ENCODE assay signal across 21 cellular contexts in genomic region chr18:76992226-76993084, GRCh38.
DNase-seq lines count a peak whose midpoint lies in the region; ATAC-seq, FAIRE-seq and TF ChIP-seq lines count a peak whose summit lies in the region.
"Had no signal": no experiment of that assay in that cellular context is flagged by ENCODE, and none has a peak within 500 bp of the region (broad histone marks: within the 10 kb centered on the region; RNA-seq: fewer than 3 reads in every experiment).

No MANE protein-coding gene starts in this region.

- H2AFZ ChIP-seq in GM23338 = no peak overlapping the region
- no peak overlapping the region for H2AFZ ChIP-seq in GM12878 (ENCODE audit: control insufficient read depth, low read depth, low read length)
- H2AFZ ChIP-seq: PC-9 had no signal

- CTCF ChIA-PET in GM12878 (lab: Yijun Ruan, JAX) = interaction anchor here (1.0 to 2.1 kb wide), 3 partner anchors 8 to 70 kb away, joined by 3 to 10 read pairs (median 4); no protein-coding TSS in a partner anchor

- H3K27me3 ChIP-seq in GM23338 (ENCODE audit: insufficient read depth) (no peaks in the 10 kb centered on the region), GM12878 (replicated peaks in 1 of 2; ENCODE audit: control insufficient read depth in 2 of 2, insufficient read depth in 2 of 2, low read length in 1 of 2) (no peaks in the 10 kb centered on the region), right lobe of liver (no peaks in the 10 kb centered on the region)

- H3K4me3 Mint-ChIP-seq in GM23338 = no peak overlapping the region; the same call in 2 of the 3 replicates
- H3K4me3 Mint-ChIP-seq in stimulated activated memory B cell treated with anti-CD40 and anti-IgM and Interleukin-4, amounts not matched to agents 10 μg/mL and 1 μg/mL and 100 μg/mL, for 72 hours = no peak overlapping the region
- H3K4me3 Mint-ChIP-seq in activated T-helper 17 cell treated with anti-CD3 and anti-CD28 coated beads, Interleukin-2, amount 50 U/mL, for 72 hours = no peak overlapping the region
- H3K4me3 Mint-ChIP-seq: CD4-positive, alpha-beta T cell had no signal

- no peak for FAIRE-seq in GM12878 (lab: Jason Lieb, UNC)
- FAIRE-seq: GM19239 had no signal

- H3K9me2 ChIP-seq in GM23338 (ENCODE audit: insufficient read depth) = no peaks in the 10 kb centered on the region

- RAD21 ChIA-PET in GM12878 (lab: Charles Lee; ENCODE audit: unreplicated experiment) = interaction anchor here (2.2 kb wide), 1 partner anchor 219 kb away, joined by 8 read pairs; no protein-coding TSS in a partner anchor

- H3K4me1 Mint-ChIP-seq in GM23338 = peaks cover 25% of the 10 kb centered on the region
- peaks cover 57% of the 10 kb centered on the region for H3K4me1 Mint-ChIP-seq in stimulated activated memory B cell treated with anti-CD40 and anti-IgM and Interleukin-4, amounts not matched to agents 10 μg/mL and 1 μg/mL and 100 μg/mL, for 72 hours
- no peaks in the 10 kb centered on the region for H3K4me1 Mint-ChIP-seq in activated T-helper 17 cell treated with anti-CD3 and anti-CD28 coated beads, Interleukin-2, amount 50 U/mL, for 72 hours

- H3K79me2 ChIP-seq in GM23338 (replicated peaks; ENCODE audit: insufficient read depth) (no peaks in the 10 kb centered on the region), GM12878 (ENCODE audit: control insufficient read depth, insufficient read depth, low read length) (no peaks in the 10 kb centered on the region)

- no peak overlapping the region for H3K27ac ChIP-seq in GM23338 (ENCODE audit: low read depth)
- H3K27ac ChIP-seq in GM12878 (ENCODE audit: control insufficient read depth, insufficient read depth) = no peak overlapping the region
- H3K27ac ChIP-seq in right lobe of liver = no peak overlapping the region
- H3K27ac ChIP-seq: PC-9 had no signal

- POLR2A ChIA-PET in GM12878 (lab: Charles Lee) = no interaction called here

- SMC1A ChIA-PET in GM12878 (lab: Charles Lee; ENCODE audit: uncharacterized antibody, unreplicated experiment) = no interaction called here

- no peaks in the 10 kb centered on the region for H3K9me3 Mint-ChIP-seq in GM23338
- H3K9me3 Mint-ChIP-seq in stimulated activated memory B cell treated with anti-CD40 and anti-IgM and Interleukin-4, amounts not matched to agents 10 μg/mL and 1 μg/mL and 100 μg/mL, for 72 hours = no peaks in the 10 kb centered on the region
- no peaks in the 10 kb centered on the region for H3K9me3 Mint-ChIP-seq in activated T-helper 17 cell treated with anti-CD3 and anti-CD28 coated beads, Interleukin-2, amount 50 U/mL, for 72 hours
- H3K9me3 Mint-ChIP-seq: CD4-positive, alpha-beta T cell had no signal

- ATAC-seq in GM23338 (peak; percentile 50), GM12878 (peak; percentile 13; the same call in 2 of the 3 replicates), right lobe of liver (no peak)
- no peak for ATAC-seq in stimulated activated memory B cell treated with anti-CD40 and anti-IgM and Interleukin-4, amounts not matched to agents 10 μg/mL and 1 μg/mL and 100 μg/mL, for 72 hours
- ATAC-seq in activated T-helper 17 cell treated with anti-CD3 and anti-CD28 coated beads, Interleukin-2, amount 50 U/mL, for 72 hours (replicated peaks) = no peak
- ATAC-seq: HCT116, Right ventricle myocardium inferior had no signal

- no peaks in the 10 kb centered on the region for H3F3A ChIP-seq in GM23338 (replicated peaks; ENCODE audit: low read depth)

- no peak for TF ChIP-seq EP300 in GM12878 (IDR thresholded peaks at IDR 0.05; ENCODE audit: borderline replicate concordance in 1 of 2, control insufficient read depth in 1 of 2, low read depth in 2 of 2, low read length in 2 of 2)

- no peaks in the 10 kb centered on the region for H4K20me1 ChIP-seq in GM23338 (replicated peaks; ENCODE audit: insufficient read depth)
- H4K20me1 ChIP-seq in GM12878 (ENCODE audit: control insufficient read depth, insufficient read depth) = no peaks in the 10 kb centered on the region

- H3K4me1 ChIP-seq in GM23338 (ENCODE audit: insufficient read depth) (peaks cover 5% of the 10 kb centered on the region; the same call in 1 of the 2 replicates), GM12878 (ENCODE audit: control insufficient read depth, insufficient read depth, low read length) (peaks cover 9% of the 10 kb centered on the region; the same call in 1 of the 2 replicates), right lobe of liver (peaks cover 0 to 8% (median 0%) of the 10 kb centered on the region in 4 donors)

- H3K4me2 ChIP-seq in GM23338 (no peak overlapping the region), GM12878 (ENCODE audit: control insufficient read depth, insufficient read depth) (no peak overlapping the region)
- H3K4me2 ChIP-seq: PC-9 had no signal

- in situ Hi-C loops in GM12878 (cut with MboI) = no loop called here

- H3K36me3 ChIP-seq in GM23338 (ENCODE audit: insufficient read depth) (no peaks in the 10 kb centered on the region), GM12878 (ENCODE audit: control insufficient read depth in 2 of 2, insufficient read depth in 2 of 2, low read length in 1 of 2) (no peaks in the 10 kb centered on the region), right lobe of liver (no peaks in the 10 kb centered on the region)

- DNase-seq in GM23338 (ENCODE audit: low spot score) (no peak), GM12878 (ENCODE audit: low read depth, low spot score) (no peak), right lobe of liver (peak in 2 of 3 donors; percentile 29 to 33), inferior parietal cortex (ENCODE audit: extremely low spot score) (no peak)
- DNase-seq in activated CD4-positive, alpha-beta T cell treated with anti-CD3 and anti-CD28 coated beads for 1 hour = no peak
- no peak for DNase-seq in effector CD4-positive, alpha-beta T cell
- DNase-seq: AML-193; Calu3; CD4-positive, alpha-beta T cell; DND-41; GDM1; NCI-H146; NCI-H2107; NCI-H226; NCI-H69; PC-9 had no signal

- TF ChIP-seq CTCF in GM23338 (conservative IDR thresholded peaks at IDR 0.05; ENCODE audit: low read depth in 2 of 2) = no peak
- TF ChIP-seq CTCF in GM12878 (IDR thresholded peaks at IDR 0.05 in 2 of 3, conservative IDR thresholded peaks at IDR 0.05 in 1 of 3; ENCODE audit: control insufficient read depth in 2 of 3, extremely low read depth in 1 of 3, insufficient read depth in 1 of 3, low read depth in 3 of 3, low read length in 3 of 3) = no peak
- TF ChIP-seq CTCF in right lobe of liver (IDR thresholded peaks at IDR 0.05) = no peak

- peaks cover 4% of the 10 kb centered on the region for H3K27me3 Mint-ChIP-seq in GM23338 (ENCODE audit: insufficient read depth, low read depth, poor library complexity)
- H3K27me3 Mint-ChIP-seq in stimulated activated memory B cell treated with anti-CD40 and anti-IgM and Interleukin-4, amounts not matched to agents 10 μg/mL and 1 μg/mL and 100 μg/mL, for 72 hours = no peaks in the 10 kb centered on the region
- H3K27me3 Mint-ChIP-seq in activated T-helper 17 cell treated with anti-CD3 and anti-CD28 coated beads, Interleukin-2, amount 50 U/mL, for 72 hours = no peaks in the 10 kb centered on the region
- H3K27me3 Mint-ChIP-seq: CD4-positive, alpha-beta T cell had no signal

- H3K27ac Mint-ChIP-seq in GM23338 = no peak overlapping the region
- peak overlapping the region; percentile 76 for H3K27ac Mint-ChIP-seq in stimulated activated memory B cell treated with anti-CD40 and anti-IgM and Interleukin-4, amounts not matched to agents 10 μg/mL and 1 μg/mL and 100 μg/mL, for 72 hours
- no peak overlapping the region for H3K27ac Mint-ChIP-seq in activated T-helper 17 cell treated with anti-CD3 and anti-CD28 coated beads, Interleukin-2, amount 50 U/mL, for 72 hours
- H3K27ac Mint-ChIP-seq: CD4-positive, alpha-beta T cell had no signal

- no TSS peak for BruUV-seq in GM12878 (replicated peaks; lab: Mats Ljungman, UMichigan)

- WGBS in GM12878 (ENCODE audit: insufficient coverage, insufficient replicate concordance, low lambda C conversion rate, missing lambda C conversion rate) = 77% methylated on average over 17 of the region's 17 CpGs
- WGBS in right lobe of liver (ENCODE audit: insufficient coverage, low coverage, low lambda C conversion rate, missing lambda C conversion rate) = 70% methylated on average over 3 of the region's 17 CpGs

- no peak overlapping the region for H3K4me3 ChIP-seq in GM23338
- H3K4me3 ChIP-seq in GM12878 = no peak overlapping the region
- no peak overlapping the region for H3K4me3 ChIP-seq in right lobe of liver
- H3K4me3 ChIP-seq: PC-9 had no signal

- no peak overlapping the region for H3K9ac ChIP-seq in GM12878 (ENCODE audit: control insufficient read depth, insufficient read depth, low read length)

- TF ChIP-seq RAD21 in GM12878 (IDR thresholded peaks at IDR 0.05; ENCODE audit: insufficient read depth, low read depth, low read length) = no peak

- intact Hi-C loops in GM12878 (cut with micrococcal nuclease; ENCODE audit: unreplicated experiment) (no loop called here), right lobe of liver (cut with DNase I) (no loop called here)

- H3K9me3 ChIP-seq in GM12878 (replicated peaks; ENCODE audit: control insufficient read depth, insufficient read depth, low read length) = no peaks in the 10 kb centered on the region
- H3K9me3 ChIP-seq in right lobe of liver = no peaks in the 10 kb centered on the region

- TF ChIP-seq POLR2A in GM12878 (IDR thresholded peaks at IDR 0.05; ENCODE audit: low read depth, low read length) (no peak), right lobe of liver (IDR thresholded peaks at IDR 0.05) (no peak)

- H3K36me3 Mint-ChIP-seq in GM23338 (ENCODE audit: low read depth) = no peaks in the 10 kb centered on the region
- H3K36me3 Mint-ChIP-seq in stimulated activated memory B cell treated with anti-CD40 and anti-IgM and Interleukin-4, amounts not matched to agents 10 μg/mL and 1 μg/mL and 100 μg/mL, for 72 hours = no peaks in the 10 kb centered on the region
- H3K36me3 Mint-ChIP-seq in activated T-helper 17 cell treated with anti-CD3 and anti-CD28 coated beads, Interleukin-2, amount 50 U/mL, for 72 hours (ENCODE audit: low read depth) = no peaks in the 10 kb centered on the region

TF ChIP-seq in GM23338, 12 proteins besides CTCF, POLR2A, EP300 and RAD21 (continues in another document):
- TF ChIP-seq ZNF114 (CRISPR knock-in tag; IDR thresholded peaks at IDR 0.05) (no peak), EZH2phosphoT487 (IDR thresholded peaks at IDR 0.05; ENCODE audit: unreplicated experiment) (no peak)

TF ChIP-seq in GM12878, 131 proteins besides CTCF, POLR2A, EP300 and RAD21 (continues in another document):
- TF ChIP-seq SUZ12 (IDR thresholded peaks at IDR 0.05; ENCODE audit: unreplicated experiment) = no peak
- TF ChIP-seq PAX5 (IDR thresholded peaks at IDR 0.05; ENCODE audit: borderline replicate concordance, low read depth, low read length) = no peak
- TF ChIP-seq ZZZ3 (IDR thresholded peaks at IDR 0.05; ENCODE audit: control insufficient read depth, insufficient read length, low read depth) = no peak
- no peak for TF ChIP-seq SRF (IDR thresholded peaks at IDR 0.05; ENCODE audit: low read depth in 2 of 2, low read length in 2 of 2)
- TF ChIP-seq RAD51 (IDR thresholded peaks at IDR 0.05) = no peak

Comparison
In these comparisons a context has a peak if more than half of its experiments do, and no peak if none do; other contexts are left out.
1. ATAC-seq: peak in GM23338 (single experiment) and GM12878 (single experiment); none in right lobe of liver (0 of 4), stimulated activated memory B cell treated with anti-CD40 and anti-IgM and Interleukin-4, amounts not matched to agents 10 μg/mL and 1 μg/mL and 100 μg/mL, for 72 hours (single experiment) and activated T-helper 17 cell treated with anti-CD3 and anti-CD28 coated beads, Interleukin-2, amount 50 U/mL, for 72 hours (single experiment).
2. DNase-seq: peak in right lobe of liver (2 of 3); none in GM23338 (single experiment), GM12878 (single experiment), activated CD4-positive, alpha-beta T cell treated with anti-CD3 and anti-CD28 coated beads for 1 hour (single experiment), effector CD4-positive, alpha-beta T cell (single experiment) and inferior parietal cortex (single experiment).